Comparison of ENCODE assay signal across 1 cellular context in the genomic region with DNA sequence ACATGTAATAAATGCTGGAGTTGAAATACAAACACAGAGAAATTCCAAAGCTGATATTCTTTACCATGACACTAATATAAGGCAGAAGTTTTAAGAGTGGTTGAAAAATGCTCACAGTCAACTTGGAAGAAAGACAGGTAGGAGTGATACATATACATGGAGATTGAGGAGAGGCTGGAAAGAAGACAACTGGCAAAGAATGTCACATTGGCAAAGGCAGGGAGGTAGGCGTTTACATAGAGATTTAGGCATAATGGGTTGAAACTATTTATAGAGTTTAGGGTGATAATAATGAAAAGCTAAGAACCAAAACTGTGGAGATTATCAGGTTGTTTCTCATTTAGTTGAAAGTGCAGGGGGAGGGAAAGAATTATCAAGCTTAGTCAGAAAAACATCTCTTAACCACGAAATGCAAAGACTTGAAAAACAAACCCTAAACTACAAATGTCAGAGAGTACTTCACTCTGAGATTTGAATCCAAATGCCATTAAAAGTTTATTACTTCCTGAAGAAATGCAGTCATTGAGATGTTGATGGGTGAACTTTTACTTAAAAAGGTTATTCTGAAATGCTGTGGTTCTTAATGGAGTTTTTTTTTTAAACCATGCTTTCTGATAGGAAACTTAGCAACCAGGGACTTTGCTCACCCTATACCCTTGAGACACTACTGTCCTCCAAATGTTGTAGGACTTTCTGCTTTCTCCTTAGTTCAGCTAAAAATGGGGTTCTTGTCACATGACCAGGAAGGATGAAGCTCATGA.
TF ChIP-seq lines count a peak whose summit lies in the region.

No MANE protein-coding gene starts in this region.

TF ChIP-seq in WTC11, 78 proteins besides CTCF, POLR2A, EP300 and RAD21 (continued from another document):
- TF ChIP-seq NR1H2 (CRISPR knock-in tag; IDR thresholded peaks at IDR 0.05), result no peak
- no peak for TF ChIP-seq ETV6 (CRISPR knock-in tag; IDR thresholded peaks at IDR 0.05)
- no peak for TF ChIP-seq PRRX2 (CRISPR knock-in tag; IDR thresholded peaks at IDR 0.05)
- TF ChIP-seq, protein P1, sequence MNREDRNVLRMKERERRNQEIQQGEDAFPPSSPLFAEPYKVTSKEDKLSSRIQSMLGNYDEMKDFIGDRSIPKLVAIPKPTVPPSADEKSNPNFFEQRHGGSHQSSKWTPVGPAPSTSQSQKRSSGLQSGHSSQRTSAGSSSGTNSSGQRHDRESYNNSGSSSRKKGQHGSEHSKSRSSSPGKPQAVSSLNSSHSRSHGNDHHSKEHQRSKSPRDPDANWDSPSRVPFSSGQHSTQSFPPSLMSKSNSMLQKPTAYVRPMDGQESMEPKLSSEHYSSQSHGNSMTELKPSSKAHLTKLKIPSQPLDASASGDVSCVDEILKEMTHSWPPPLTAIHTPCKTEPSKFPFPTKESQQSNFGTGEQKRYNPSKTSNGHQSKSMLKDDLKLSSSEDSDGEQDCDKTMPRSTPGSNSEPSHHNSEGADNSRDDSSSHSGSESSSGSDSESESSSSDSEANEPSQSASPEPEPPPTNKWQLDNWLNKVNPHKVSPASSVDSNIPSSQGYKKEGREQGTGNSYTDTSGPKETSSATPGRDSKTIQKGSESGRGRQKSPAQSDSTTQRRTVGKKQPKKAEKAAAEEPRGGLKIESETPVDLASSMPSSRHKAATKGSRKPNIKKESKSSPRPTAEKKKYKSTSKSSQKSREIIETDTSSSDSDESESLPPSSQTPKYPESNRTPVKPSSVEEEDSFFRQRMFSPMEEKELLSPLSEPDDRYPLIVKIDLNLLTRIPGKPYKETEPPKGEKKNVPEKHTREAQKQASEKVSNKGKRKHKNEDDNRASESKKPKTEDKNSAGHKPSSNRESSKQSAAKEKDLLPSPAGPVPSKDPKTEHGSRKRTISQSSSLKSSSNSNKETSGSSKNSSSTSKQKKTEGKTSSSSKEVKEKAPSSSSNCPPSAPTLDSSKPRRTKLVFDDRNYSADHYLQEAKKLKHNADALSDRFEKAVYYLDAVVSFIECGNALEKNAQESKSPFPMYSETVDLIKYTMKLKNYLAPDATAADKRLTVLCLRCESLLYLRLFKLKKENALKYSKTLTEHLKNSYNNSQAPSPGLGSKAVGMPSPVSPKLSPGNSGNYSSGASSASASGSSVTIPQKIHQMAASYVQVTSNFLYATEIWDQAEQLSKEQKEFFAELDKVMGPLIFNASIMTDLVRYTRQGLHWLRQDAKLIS (CRISPR knock-in tag; IDR thresholded peaks at IDR 0.05; ENCODE audit: borderline replicate concordance), result no peak
- TF ChIP-seq GABPB1 (CRISPR knock-in tag; IDR thresholded peaks at IDR 0.05), result no peak
- no peak for TF ChIP-seq MYBL2 (CRISPR knock-in tag; IDR thresholded peaks at IDR 0.05)
- TF ChIP-seq, protein P2, sequence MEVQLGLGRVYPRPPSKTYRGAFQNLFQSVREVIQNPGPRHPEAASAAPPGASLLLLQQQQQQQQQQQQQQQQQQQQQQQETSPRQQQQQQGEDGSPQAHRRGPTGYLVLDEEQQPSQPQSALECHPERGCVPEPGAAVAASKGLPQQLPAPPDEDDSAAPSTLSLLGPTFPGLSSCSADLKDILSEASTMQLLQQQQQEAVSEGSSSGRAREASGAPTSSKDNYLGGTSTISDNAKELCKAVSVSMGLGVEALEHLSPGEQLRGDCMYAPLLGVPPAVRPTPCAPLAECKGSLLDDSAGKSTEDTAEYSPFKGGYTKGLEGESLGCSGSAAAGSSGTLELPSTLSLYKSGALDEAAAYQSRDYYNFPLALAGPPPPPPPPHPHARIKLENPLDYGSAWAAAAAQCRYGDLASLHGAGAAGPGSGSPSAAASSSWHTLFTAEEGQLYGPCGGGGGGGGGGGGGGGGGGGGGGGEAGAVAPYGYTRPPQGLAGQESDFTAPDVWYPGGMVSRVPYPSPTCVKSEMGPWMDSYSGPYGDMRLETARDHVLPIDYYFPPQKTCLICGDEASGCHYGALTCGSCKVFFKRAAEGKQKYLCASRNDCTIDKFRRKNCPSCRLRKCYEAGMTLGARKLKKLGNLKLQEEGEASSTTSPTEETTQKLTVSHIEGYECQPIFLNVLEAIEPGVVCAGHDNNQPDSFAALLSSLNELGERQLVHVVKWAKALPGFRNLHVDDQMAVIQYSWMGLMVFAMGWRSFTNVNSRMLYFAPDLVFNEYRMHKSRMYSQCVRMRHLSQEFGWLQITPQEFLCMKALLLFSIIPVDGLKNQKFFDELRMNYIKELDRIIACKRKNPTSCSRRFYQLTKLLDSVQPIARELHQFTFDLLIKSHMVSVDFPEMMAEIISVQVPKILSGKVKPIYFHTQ (CRISPR knock-in tag; IDR thresholded peaks at IDR 0.05), result no peak
- TF ChIP-seq, protein P3, sequence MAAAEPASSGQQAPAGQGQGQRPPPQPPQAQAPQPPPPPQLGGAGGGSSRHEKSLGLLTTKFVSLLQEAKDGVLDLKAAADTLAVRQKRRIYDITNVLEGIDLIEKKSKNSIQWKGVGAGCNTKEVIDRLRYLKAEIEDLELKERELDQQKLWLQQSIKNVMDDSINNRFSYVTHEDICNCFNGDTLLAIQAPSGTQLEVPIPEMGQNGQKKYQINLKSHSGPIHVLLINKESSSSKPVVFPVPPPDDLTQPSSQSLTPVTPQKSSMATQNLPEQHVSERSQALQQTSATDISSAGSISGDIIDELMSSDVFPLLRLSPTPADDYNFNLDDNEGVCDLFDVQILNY (CRISPR knock-in tag; IDR thresholded peaks at IDR 0.05), result no peak
